ENCODE assay signal across 12 cellular contexts in genomic region chr18:59272221-59272888, GRCh38. TPM values are rescaled to one million over a fixed set of nuclear protein-coding genes. Genes with fewer than 3 reads are reported as not detected.
DNase-seq lines count a peak whose midpoint lies in the region; ATAC-seq and TF ChIP-seq lines count a peak whose summit lies in the region.
"Had no signal": no experiment of that assay in that cellular context is flagged by ENCODE, and none has a peak within 500 bp of the region (broad histone marks: within the 10 kb centered on the region; RNA-seq: fewer than 3 reads in every experiment).

No MANE protein-coding gene starts in this region.

- peaks cover 21% of the 10 kb centered on the region for H3K4me1 ChIP-seq in effector memory CD4-positive, alpha-beta T cell (ENCODE audit: control insufficient read depth, insufficient read depth, low read length, poor library complexity, severe bottlenecking)
- peaks cover 11% of the 10 kb centered on the region for H3K4me1 ChIP-seq in psoas muscle

- TF ChIP-seq CTCF in psoas muscle (IDR thresholded peaks at IDR 0.05), result no peak

- WGBS in psoas muscle, 3 donors, result 1 to 3% (median 2%) methylated on average over 45 to 52 of the region's 52 CpGs

- ATAC-seq in HG02588 (IDR thresholded peaks at IDR 0.05; ENCODE audit: unreplicated experiment), result peak; percentile 41
- no peak for ATAC-seq in psoas muscle
- ATAC-seq: activated CD4-positive, CD25-positive, alpha-beta regulatory T cell treated with anti-CD3 and anti-CD28 coated beads, Interleukin-2, amount 50 U/mL, for 24 hours had no signal

- no peaks in the 10 kb centered on the region for H3K9me3 ChIP-seq in effector memory CD4-positive, alpha-beta T cell (ENCODE audit: control insufficient read depth, low read length)
- H3K9me3 ChIP-seq in psoas muscle, result no peaks in the 10 kb centered on the region
- H3K9me3 ChIP-seq: MG63 had no signal

- DNase-seq in AG20443 (ENCODE audit: low spot score) (peak; percentile 46), psoas muscle (no peak), inferior parietal cortex (ENCODE audit: extremely low spot score) (no peak), GM19240 (ENCODE audit: insufficient read length, low spot score) (no peak), NCI-H2171 (lab: John Stamatoyannopoulos, UW) (no peak), NCI-H748 treated with DMSO at 0.1 percent for 48 hours (lab: John Stamatoyannopoulos, UW) (no peak)
- DNase-seq in effector memory CD4-positive, alpha-beta T cell, result no peak
- DNase-seq: MG63 had no signal

- no peaks in the 10 kb centered on the region for H3K36me3 ChIP-seq in effector memory CD4-positive, alpha-beta T cell (ENCODE audit: control insufficient read depth, insufficient read depth, low read length)
- H3K36me3 ChIP-seq in psoas muscle (ENCODE audit: insufficient read depth in 1 of 2, low read depth in 1 of 2), result no peaks in the 10 kb centered on the region
- H3K36me3 ChIP-seq: MG63 had no signal

- peak overlapping the region; percentile 17 for H3K4me3 ChIP-seq in effector memory CD4-positive, alpha-beta T cell (ENCODE audit: insufficient read depth, low read depth, low read length, poor library complexity, severe bottlenecking)
- H3K4me3 ChIP-seq in psoas muscle, result peak overlapping the region; percentile 46

- H3K27me3 ChIP-seq in effector memory CD4-positive, alpha-beta T cell (replicated peaks; ENCODE audit: control insufficient read depth, insufficient read depth, low read length, poor library complexity, severe bottlenecking), result peaks cover 63% of the 10 kb centered on the region
- H3K27me3 ChIP-seq in psoas muscle (ENCODE audit: insufficient read depth in 3 of 3, low read length in 2 of 3), result peaks cover 0 to 97% (median 61%) of the 10 kb centered on the region in 3 donors

- no peak overlapping the region for H3K27ac ChIP-seq in effector memory CD4-positive, alpha-beta T cell (ENCODE audit: insufficient read depth, low read length, poor library complexity, severe bottlenecking)
- H3K27ac ChIP-seq in psoas muscle, result no peak overlapping the region

- intact Hi-C loops in psoas muscle (cut with DNase I), result no loop called here

RNA-seq across cellular contexts. Expression of gene RAX, which starts 0.9 kb away (rescaled TPM):
- total RNA-seq in psoas muscle, result not detected
- polyA plus RNA-seq in psoas muscle, result not detected
- total RNA-seq: Daoy, glomerular endothelial cell had no signal

RNA-seq across cellular contexts. Expression of gene CPLX4, which starts 46.1 kb away (rescaled TPM):
- not detected for total RNA-seq in psoas muscle
- polyA plus RNA-seq in psoas muscle, result not detected
- total RNA-seq: Daoy, glomerular endothelial cell had no signal

RNA-seq across cellular contexts. Expression of gene GRP, which starts 52.4 kb away (rescaled TPM):
- not detected for total RNA-seq in psoas muscle
- not detected for polyA plus RNA-seq in psoas muscle
- total RNA-seq: Daoy, glomerular endothelial cell had no signal
